ENCODE assay signal across 1 cellular context in the genomic region with DNA sequence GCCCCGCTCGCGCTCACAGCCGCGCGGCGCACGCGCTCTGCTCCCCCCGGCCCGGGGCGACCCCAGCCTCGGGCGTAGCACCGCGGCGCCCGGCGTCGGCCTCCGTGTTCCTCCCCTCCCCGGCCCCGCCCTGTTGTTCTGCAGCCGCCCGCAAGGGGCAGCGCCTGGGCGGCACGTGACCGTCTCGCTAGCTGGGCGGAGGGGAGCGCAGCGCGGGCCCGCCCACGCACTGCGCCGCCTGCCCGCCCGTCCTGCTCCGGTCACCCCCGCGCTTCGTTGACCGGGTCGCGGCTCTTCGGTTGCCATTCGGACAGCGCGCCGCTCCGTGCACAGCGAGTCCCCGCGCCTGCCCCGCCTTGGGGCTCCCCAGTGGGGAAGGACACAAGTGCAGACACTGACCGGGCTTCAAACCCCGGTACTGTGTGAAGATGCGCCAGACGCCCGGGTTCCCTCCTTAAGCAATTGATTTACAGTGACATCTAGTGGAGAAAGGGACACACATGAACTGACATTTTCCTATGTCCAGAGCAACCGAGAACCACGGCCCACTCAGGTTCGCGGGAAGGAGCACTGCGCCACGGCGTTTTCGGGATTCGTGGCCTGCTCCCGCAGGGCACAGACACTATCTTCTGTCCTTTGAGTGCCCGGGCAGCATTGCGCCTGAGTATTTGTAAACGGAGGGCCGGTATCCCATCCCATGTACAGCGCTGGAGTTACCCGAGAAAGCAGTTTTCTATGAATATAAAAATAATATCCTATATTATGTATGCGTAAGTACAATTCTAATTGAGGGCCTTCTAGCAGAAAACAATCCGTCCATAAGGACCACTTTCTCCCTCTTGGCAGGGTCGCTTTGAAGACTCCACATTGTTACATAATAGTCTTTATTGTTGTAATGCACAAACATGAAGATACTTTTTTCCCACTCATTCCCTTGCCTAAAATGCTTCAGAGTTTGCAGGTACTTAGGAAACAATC.
TF ChIP-seq lines count a peak whose summit lies in the region.

No MANE protein-coding gene starts in this region.

TF ChIP-seq in K562, 482 proteins besides CTCF, POLR2A, EP300 and RAD21 (continued from another document and continues in another):
- TF ChIP-seq ZBTB40 (IDR thresholded peaks at IDR 0.05) (no peak; the same call in 1 of the 2 replicates), ZBTB40 (CRISPR knock-in tag; IDR thresholded peaks at IDR 0.05) (0 out of 2 replicates have a peak, but pooled peaks have one; percentile 19), NRF1 (conservative IDR thresholded peaks at IDR 0.05 in 1 of 2, IDR thresholded peaks at IDR 0.05 in 1 of 2) (peak; percentile 86 to 88), CEBPB (tag; IDR thresholded peaks at IDR 0.05) (no peak), HNRNPLL (IDR thresholded peaks at IDR 0.05; ENCODE audit: low read depth, low read length, poor library complexity, severe bottlenecking) (peak; percentile 54), NR4A1 (CRISPR knock-in tag; IDR thresholded peaks at IDR 0.05) (peak; percentile 94; the same call in 1 of the 2 replicates), NR4A1 (tag; IDR thresholded peaks at IDR 0.05) (0 out of 2 replicates have a peak, but pooled peaks have one; percentile 50), NFE2 (IDR thresholded peaks at IDR 0.05; ENCODE audit: low read depth) (0 out of 2 replicates have a peak, but pooled peaks have one; percentile 11), ATF3 (IDR thresholded peaks at IDR 0.05) (no peak), ATF3 (CRISPR knock-in tag; conservative IDR thresholded peaks at IDR 0.05) (peak; percentile 85), ELK3 (CRISPR knock-in tag; IDR thresholded peaks at IDR 0.05) (no peak), GTF3C2 (IDR thresholded peaks at IDR 0.05; ENCODE audit: borderline replicate concordance, extremely low read depth, insufficient read length) (peak; percentile 38), E2F6 (IDR thresholded peaks at IDR 0.05; ENCODE audit: borderline replicate concordance in 1 of 2, extremely low read depth in 1 of 2, insufficient read depth in 1 of 2, insufficient read length in 1 of 2, low read depth in 1 of 2, low read length in 1 of 2, poor library complexity in 1 of 2, severe bottlenecking in 1 of 2) (peak; percentile 82 to 94), EHMT2 (IDR thresholded peaks at IDR 0.05) (no peak), SMC3 (conservative IDR thresholded peaks at IDR 0.05; ENCODE audit: insufficient read depth, low read depth, low read length) (peak; percentile 35), PYGO2 (tag; IDR thresholded peaks at IDR 0.05) (no peak), LEF1 (IDR thresholded peaks at IDR 0.05) (peak; percentile 29; the same call in 1 of the 2 replicates), CEBPG (CRISPR knock-in tag; IDR thresholded peaks at IDR 0.05) (no peak), CEBPG (tag; conservative IDR thresholded peaks at IDR 0.05 in 1 of 2, IDR thresholded peaks at IDR 0.05 in 1 of 2) (no peak), STAT6 (CRISPR knock-in tag; IDR thresholded peaks at IDR 0.05) (peak; percentile 86; the same call in 1 of the 2 replicates), SMARCA4 (IDR thresholded peaks at IDR 0.05) (peak; percentile 55), FOSL1 (tag; conservative IDR thresholded peaks at IDR 0.05) (peak; percentile 32; the same call in 1 of the 2 replicates)
- TF ChIP-seq, protein P1, sequence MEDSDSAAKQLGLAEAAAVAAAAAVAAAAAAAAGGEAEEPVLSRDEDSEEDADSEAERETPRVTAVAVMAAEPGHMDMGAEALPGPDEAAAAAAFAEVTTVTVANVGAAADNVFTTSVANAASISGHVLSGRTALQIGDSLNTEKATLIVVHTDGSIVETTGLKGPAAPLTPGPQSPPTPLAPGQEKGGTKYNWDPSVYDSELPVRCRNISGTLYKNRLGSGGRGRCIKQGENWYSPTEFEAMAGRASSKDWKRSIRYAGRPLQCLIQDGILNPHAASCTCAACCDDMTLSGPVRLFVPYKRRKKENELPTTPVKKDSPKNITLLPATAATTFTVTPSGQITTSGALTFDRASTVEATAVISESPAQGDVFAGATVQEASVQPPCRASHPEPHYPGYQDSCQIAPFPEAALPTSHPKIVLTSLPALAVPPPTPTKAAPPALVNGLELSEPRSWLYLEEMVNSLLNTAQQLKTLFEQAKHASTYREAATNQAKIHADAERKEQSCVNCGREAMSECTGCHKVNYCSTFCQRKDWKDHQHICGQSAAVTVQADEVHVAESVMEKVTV (CRISPR knock-in tag; IDR thresholded peaks at IDR 0.05) = peak; percentile 65
- TF ChIP-seq, protein P2, sequence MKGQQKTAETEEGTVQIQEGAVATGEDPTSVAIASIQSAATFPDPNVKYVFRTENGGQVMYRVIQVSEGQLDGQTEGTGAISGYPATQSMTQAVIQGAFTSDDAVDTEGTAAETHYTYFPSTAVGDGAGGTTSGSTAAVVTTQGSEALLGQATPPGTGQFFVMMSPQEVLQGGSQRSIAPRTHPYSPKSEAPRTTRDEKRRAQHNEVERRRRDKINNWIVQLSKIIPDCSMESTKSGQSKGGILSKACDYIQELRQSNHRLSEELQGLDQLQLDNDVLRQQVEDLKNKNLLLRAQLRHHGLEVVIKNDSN (CRISPR knock-in tag; IDR thresholded peaks at IDR 0.05) = peak; percentile 97
